Comparison of ENCODE assay signal across 34 cellular contexts in genomic region chr19:22519152-22519551, GRCh38.
"Had no signal": no experiment of that assay in that cellular context is flagged by ENCODE, and none has a peak within 500 bp of the region (broad histone marks: within the 10 kb centered on the region; RNA-seq: fewer than 3 reads in every experiment).

No MANE protein-coding gene starts in this region.

- H3K4me3 ChIP-seq: MG63 had no signal

- H3K9me3 ChIP-seq: MG63 had no signal

- H3K27ac ChIP-seq: KMS-11 had no signal

- H3K27me3 ChIP-seq: MG63 had no signal

- H3K36me3 ChIP-seq: MG63 had no signal

- H3K4me2 ChIP-seq: KMS-11 had no signal

- DNase-seq: Karpas-422, Kasumi-1, KBM-7, KG1, MG63, MM.1S, MV-4-11, NCI-H1048, NCI-H1092, NCI-H1092 treated with DMSO at 0.1 percent for 48 hours, NCI-H1105, NCI-H1105 treated with DMSO at 0.1 percent for 48 hours, NCI-H1417, NCI-H1417 treated with DMSO at 0.1 percent for 48 hours, NCI-H1436, NCI-H1436 treated with DMSO at 0.1 percent for 48 hours, NCI-H146, NCI-H1694, NCI-H1694 treated with DMSO at 0.1 percent for 48 hours, NCI-H187, NCI-H187 treated with DMSO at 0.1 percent for 48 hours, NCI-H1930, NCI-H2029, NCI-H2029 treated with DMSO at 0.1 percent for 48 hours, NCI-H2081, NCI-H2081 treated with DMSO at 0.1 percent for 48 hours, NCI-H2107, NCI-H2171, NCI-H2171 treated with DMSO at 0.1 percent for 48 hours, NCI-H2227 treated with DMSO at 0.1 percent for 48 hours, NCI-H226, NCI-H446, NCI-H446 treated with DMSO at 0.1 percent for 48 hours had no signal

- H3K9ac ChIP-seq: KMS-11 had no signal
